In the genomic region with DNA sequence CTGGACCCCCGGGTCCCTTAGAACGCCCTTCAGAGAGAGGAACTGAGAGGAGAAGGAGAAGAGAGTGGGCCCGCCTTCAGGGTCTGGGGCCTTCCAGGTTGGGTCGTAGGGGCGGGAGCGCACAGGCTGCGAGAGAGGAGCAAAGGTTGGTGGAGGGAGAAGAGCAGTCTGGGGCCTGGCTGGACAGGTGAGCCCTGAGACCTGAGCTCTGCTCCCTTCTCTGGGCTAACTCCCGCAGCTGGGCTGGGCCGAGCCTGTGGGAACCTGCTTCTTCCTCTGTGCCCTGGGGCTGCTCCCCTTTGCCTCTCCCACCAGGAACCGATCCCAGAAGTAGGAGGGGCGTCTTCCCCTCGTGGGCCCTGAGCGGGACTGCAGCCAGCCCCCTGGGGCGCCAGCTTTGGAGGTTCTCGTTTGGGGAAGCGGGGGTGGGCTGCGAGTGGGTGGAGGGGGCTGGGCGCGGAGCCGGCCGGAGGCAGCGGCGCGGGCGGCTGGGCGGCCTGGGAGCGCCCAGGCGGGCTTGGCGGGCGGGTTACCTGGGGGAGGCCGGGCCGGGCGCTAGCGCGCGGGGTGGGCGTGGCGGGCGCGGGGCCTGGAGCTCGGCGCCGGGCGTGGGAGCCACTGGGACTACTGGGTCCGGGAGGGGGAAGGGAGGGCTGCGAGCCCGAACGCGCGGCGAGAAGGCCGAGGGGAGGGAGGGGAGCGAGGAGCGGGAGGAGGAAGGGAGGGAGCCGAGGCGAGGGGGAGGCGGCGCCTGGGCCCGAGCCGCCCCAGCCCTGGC, we compare ENCODE assay signal across 1 cellular context.
TF ChIP-seq lines count a peak whose summit lies in the region.

Gene DDR1 (plus strand): TSS at position 777 of the 778 bp plus-strand sequence. CDS start 4,211 bp downstream, outside the sequence.

TF ChIP-seq in SK-N-SH treated with all-trans-retinoic acid at 6 μM for 48 hours, 23 proteins besides CTCF, POLR2A, EP300 and RAD21 (continued from another document):
- TF ChIP-seq, protein P1, sequence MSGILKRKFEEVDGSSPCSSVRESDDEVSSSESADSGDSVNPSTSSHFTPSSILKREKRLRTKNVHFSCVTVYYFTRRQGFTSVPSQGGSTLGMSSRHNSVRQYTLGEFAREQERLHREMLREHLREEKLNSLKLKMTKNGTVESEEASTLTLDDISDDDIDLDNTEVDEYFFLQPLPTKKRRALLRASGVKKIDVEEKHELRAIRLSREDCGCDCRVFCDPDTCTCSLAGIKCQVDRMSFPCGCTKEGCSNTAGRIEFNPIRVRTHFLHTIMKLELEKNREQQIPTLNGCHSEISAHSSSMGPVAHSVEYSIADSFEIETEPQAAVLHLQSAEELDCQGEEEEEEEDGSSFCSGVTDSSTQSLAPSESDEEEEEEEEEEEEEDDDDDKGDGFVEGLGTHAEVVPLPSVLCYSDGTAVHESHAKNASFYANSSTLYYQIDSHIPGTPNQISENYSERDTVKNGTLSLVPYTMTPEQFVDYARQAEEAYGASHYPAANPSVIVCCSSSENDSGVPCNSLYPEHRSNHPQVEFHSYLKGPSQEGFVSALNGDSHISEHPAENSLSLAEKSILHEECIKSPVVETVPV (CRISPR knock-in tag; IDR thresholded peaks at IDR 0.05) = no peak
- no peak for TF ChIP-seq CSDC2 (CRISPR knock-in tag; IDR thresholded peaks at IDR 0.05)
